ENCODE assay signal across 1 cellular context in genomic region chrX:104165894-104166734, GRCh38.
TF ChIP-seq lines count a peak whose summit lies in the region.

FAM199X (plus strand) TSS chrX:104166453; CDS start chrX:104166786, 333 bp downstream.

TF ChIP-seq in K562, 482 proteins besides CTCF, POLR2A, EP300 and RAD21 (continued from another document and continues in another):
- no peak for TF ChIP-seq JUN (IDR thresholded peaks at IDR 0.05; ENCODE audit: borderline replicate concordance, low read depth, low read length)
- TF ChIP-seq JUN (CRISPR knock-in tag; IDR thresholded peaks at IDR 0.05; ENCODE audit: borderline replicate concordance), result no peak
- TF ChIP-seq FIP1L1 (IDR thresholded peaks at IDR 0.05; ENCODE audit: low read depth, low read length, poor library complexity, severe bottlenecking), result peak; percentile 49
- no peak for TF ChIP-seq ELK3 (CRISPR knock-in tag; IDR thresholded peaks at IDR 0.05)
- no peak for TF ChIP-seq ZNF449 (CRISPR knock-in tag; IDR thresholded peaks at IDR 0.05)
- peak; percentile 71; the same call in 1 of the 2 replicates for TF ChIP-seq GATAD2B (IDR thresholded peaks at IDR 0.05; ENCODE audit: borderline replicate concordance)
- TF ChIP-seq FOXJ3 (CRISPR knock-in tag; IDR thresholded peaks at IDR 0.05), result no peak
- no peak for TF ChIP-seq KAT8 (IDR thresholded peaks at IDR 0.05; ENCODE audit: low read depth)
- TF ChIP-seq POU5F1 (IDR thresholded peaks at IDR 0.05; ENCODE audit: borderline replicate concordance, low read depth, low read length, partially characterized antibody), result no peak
- peak; percentile 41 for TF ChIP-seq TBP (optimal IDR thresholded peaks at IDR 0.05; ENCODE audit: low read depth, low read length)
- TF ChIP-seq ARID2 (IDR thresholded peaks at IDR 0.05), result no peak
- TF ChIP-seq CBX3 (IDR thresholded peaks at IDR 0.05; ENCODE audit: borderline replicate concordance in 1 of 2, low read length in 2 of 2), result no peak
- TF ChIP-seq POLR2H (tag; IDR thresholded peaks at IDR 0.05; ENCODE audit: low read depth), result no peak
- TF ChIP-seq ZBTB34 (CRISPR knock-in tag; IDR thresholded peaks at IDR 0.05), result no peak
- no peak for TF ChIP-seq RFX5 (IDR thresholded peaks at IDR 0.05; ENCODE audit: low read depth, low read length)
- TF ChIP-seq ZNF551 (CRISPR knock-in tag; IDR thresholded peaks at IDR 0.05), result no peak
- TF ChIP-seq LARP7 (IDR thresholded peaks at IDR 0.05), result no peak
- no peak for TF ChIP-seq RERE (CRISPR knock-in tag; IDR thresholded peaks at IDR 0.05; ENCODE audit: borderline replicate concordance)
- TF ChIP-seq TCF7L2 (IDR thresholded peaks at IDR 0.05; ENCODE audit: low read depth, low read length), result no peak
- TF ChIP-seq BRCA1 (IDR thresholded peaks at IDR 0.05), result no peak
- no peak for TF ChIP-seq BRCA1 (CRISPR knock-in tag; IDR thresholded peaks at IDR 0.05)
- TF ChIP-seq SNRNP70 (optimal IDR thresholded peaks at IDR 0.05; ENCODE audit: low read depth, low read length), result no peak
- peak; percentile 79; the same call in 1 of the 2 replicates for TF ChIP-seq SP1 (CRISPR knock-in tag; IDR thresholded peaks at IDR 0.05)
- peak; percentile 22; the same call in 1 of the 2 replicates for TF ChIP-seq HDAC2 (IDR thresholded peaks at IDR 0.05)
- no peak for TF ChIP-seq ZBTB49 (CRISPR knock-in tag; IDR thresholded peaks at IDR 0.05; ENCODE audit: borderline replicate concordance)
- no peak for TF ChIP-seq ZNF175 (CRISPR knock-in tag; IDR thresholded peaks at IDR 0.05; ENCODE audit: low read depth)
- no peak for TF ChIP-seq SMARCA5 (IDR thresholded peaks at IDR 0.05)
- TF ChIP-seq KDM2B (CRISPR knock-in tag; IDR thresholded peaks at IDR 0.05), result no peak
- TF ChIP-seq SAFB2 (IDR thresholded peaks at IDR 0.05; ENCODE audit: borderline replicate concordance, low read depth, low read length, severe bottlenecking), result no peak
- no peak for TF ChIP-seq SREBF1 (IDR thresholded peaks at IDR 0.05; ENCODE audit: borderline replicate concordance, low read depth, low read length)
- no peak for TF ChIP-seq GATAD2A (IDR thresholded peaks at IDR 0.05)
- no peak for TF ChIP-seq TCF3 (CRISPR knock-in tag; IDR thresholded peaks at IDR 0.05)
- no peak for TF ChIP-seq DDX20 (tag; IDR thresholded peaks at IDR 0.05; ENCODE audit: low read depth)
- TF ChIP-seq CBX8 (IDR thresholded peaks at IDR 0.05; ENCODE audit: borderline replicate concordance, extremely low read depth, low read depth, low read length, poor library complexity, severe bottlenecking), result no peak
- TF ChIP-seq ZNF445 (CRISPR knock-in tag; IDR thresholded peaks at IDR 0.05; ENCODE audit: low read depth), result no peak
- TF ChIP-seq MCM5 (IDR thresholded peaks at IDR 0.05; ENCODE audit: low read depth), result no peak
- no peak for TF ChIP-seq RHOXF2B (CRISPR knock-in tag; conservative IDR thresholded peaks at IDR 0.05)
- no peak; the same call in none of the 2 replicates for TF ChIP-seq MTA3 (IDR thresholded peaks at IDR 0.05; ENCODE audit: borderline replicate concordance)
- TF ChIP-seq CHAMP1 (IDR thresholded peaks at IDR 0.05), result no peak
- TF ChIP-seq RAD51 (IDR thresholded peaks at IDR 0.05; ENCODE audit: borderline replicate concordance, low read depth), result no peak
- TF ChIP-seq CTBP1 (IDR thresholded peaks at IDR 0.05; ENCODE audit: borderline replicate concordance), result peak; percentile 76
- no peak for TF ChIP-seq ATF1 (CRISPR knock-in tag; IDR thresholded peaks at IDR 0.05)
- peak; percentile 63 for TF ChIP-seq ATF1 (tag; IDR thresholded peaks at IDR 0.05)
- no peak for TF ChIP-seq ESRRB (CRISPR knock-in tag; IDR thresholded peaks at IDR 0.05; ENCODE audit: borderline replicate concordance)
- TF ChIP-seq ZFP30 (CRISPR knock-in tag; IDR thresholded peaks at IDR 0.05; ENCODE audit: borderline replicate concordance), result no peak
- TF ChIP-seq C11orf30 (IDR thresholded peaks at IDR 0.05; ENCODE audit: low read depth), result peak; percentile 27; the same call in 1 of the 2 replicates
- no peak for TF ChIP-seq ZMIZ1 (IDR thresholded peaks at IDR 0.05; ENCODE audit: low read depth in 2 of 2, low read length in 2 of 2)
- no peak for TF ChIP-seq PHB (CRISPR knock-in tag; IDR thresholded peaks at IDR 0.05)
- TF ChIP-seq ZFX (CRISPR knock-in tag; IDR thresholded peaks at IDR 0.05), result peak; percentile 87
- no peak for TF ChIP-seq ARID3B (CRISPR knock-in tag; IDR thresholded peaks at IDR 0.05; ENCODE audit: borderline replicate concordance)
- no peak for TF ChIP-seq THRAP3 (IDR thresholded peaks at IDR 0.05; ENCODE audit: borderline replicate concordance)
